Comparison of ENCODE assay signal across 1 cellular context in the genomic region with DNA sequence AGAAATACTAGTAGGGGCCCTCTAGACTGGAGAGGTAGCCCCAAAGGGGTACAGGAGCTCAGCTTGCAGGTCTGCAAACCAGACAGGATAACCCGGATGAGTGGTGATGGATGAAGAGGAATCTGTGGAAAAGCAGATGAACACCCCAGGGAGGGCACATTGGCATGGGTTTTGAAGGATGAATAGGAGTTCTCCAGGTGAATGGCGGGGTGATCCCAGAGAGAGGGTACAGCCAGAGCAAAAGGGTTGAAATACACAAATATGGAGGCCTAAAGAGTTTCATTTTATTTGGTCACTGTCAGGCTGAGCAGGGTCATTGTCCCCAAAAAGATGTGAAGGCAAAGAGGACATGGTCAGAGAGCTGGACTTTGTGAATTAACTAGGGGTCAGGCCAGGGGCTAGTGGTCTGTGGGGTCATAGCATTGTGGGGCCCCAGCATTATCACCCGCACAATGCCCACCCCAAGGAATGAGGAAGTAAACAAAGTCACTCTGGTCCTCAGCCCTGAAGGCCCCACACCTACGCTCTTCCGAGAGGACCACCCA.
TF ChIP-seq lines count a peak whose summit lies in the region.

No MANE protein-coding gene starts in this region.

TF ChIP-seq in WTC11, 78 proteins besides CTCF, POLR2A, EP300 and RAD21 (continued from another document):
- TF ChIP-seq, protein P1, sequence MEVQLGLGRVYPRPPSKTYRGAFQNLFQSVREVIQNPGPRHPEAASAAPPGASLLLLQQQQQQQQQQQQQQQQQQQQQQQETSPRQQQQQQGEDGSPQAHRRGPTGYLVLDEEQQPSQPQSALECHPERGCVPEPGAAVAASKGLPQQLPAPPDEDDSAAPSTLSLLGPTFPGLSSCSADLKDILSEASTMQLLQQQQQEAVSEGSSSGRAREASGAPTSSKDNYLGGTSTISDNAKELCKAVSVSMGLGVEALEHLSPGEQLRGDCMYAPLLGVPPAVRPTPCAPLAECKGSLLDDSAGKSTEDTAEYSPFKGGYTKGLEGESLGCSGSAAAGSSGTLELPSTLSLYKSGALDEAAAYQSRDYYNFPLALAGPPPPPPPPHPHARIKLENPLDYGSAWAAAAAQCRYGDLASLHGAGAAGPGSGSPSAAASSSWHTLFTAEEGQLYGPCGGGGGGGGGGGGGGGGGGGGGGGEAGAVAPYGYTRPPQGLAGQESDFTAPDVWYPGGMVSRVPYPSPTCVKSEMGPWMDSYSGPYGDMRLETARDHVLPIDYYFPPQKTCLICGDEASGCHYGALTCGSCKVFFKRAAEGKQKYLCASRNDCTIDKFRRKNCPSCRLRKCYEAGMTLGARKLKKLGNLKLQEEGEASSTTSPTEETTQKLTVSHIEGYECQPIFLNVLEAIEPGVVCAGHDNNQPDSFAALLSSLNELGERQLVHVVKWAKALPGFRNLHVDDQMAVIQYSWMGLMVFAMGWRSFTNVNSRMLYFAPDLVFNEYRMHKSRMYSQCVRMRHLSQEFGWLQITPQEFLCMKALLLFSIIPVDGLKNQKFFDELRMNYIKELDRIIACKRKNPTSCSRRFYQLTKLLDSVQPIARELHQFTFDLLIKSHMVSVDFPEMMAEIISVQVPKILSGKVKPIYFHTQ (CRISPR knock-in tag; IDR thresholded peaks at IDR 0.05): no peak
- TF ChIP-seq MAX (CRISPR knock-in tag; IDR thresholded peaks at IDR 0.05) (no peak), ZNF512 (CRISPR knock-in tag; IDR thresholded peaks at IDR 0.05; ENCODE audit: borderline replicate concordance) (no peak), ELF4 (CRISPR knock-in tag; IDR thresholded peaks at IDR 0.05; ENCODE audit: low read depth) (no peak), JUN (CRISPR knock-in tag; IDR thresholded peaks at IDR 0.05) (no peak), ZNF671 (CRISPR knock-in tag; IDR thresholded peaks at IDR 0.05) (no peak), ETV6 (CRISPR knock-in tag; IDR thresholded peaks at IDR 0.05) (no peak), PRRX2 (CRISPR knock-in tag; IDR thresholded peaks at IDR 0.05) (no peak), TP53 (CRISPR knock-in tag; IDR thresholded peaks at IDR 0.05) (no peak)
